17 cellular contexts compared by ENCODE assay signal in genomic region chr12:71872999-71873398, GRCh38. TPM values are rescaled to one million over a fixed set of nuclear protein-coding genes. Genes with fewer than 3 reads are reported as not detected.
DNase-seq lines count a peak whose midpoint lies in the region; ATAC-seq and TF ChIP-seq lines count a peak whose summit lies in the region.
"Had no signal": no experiment of that assay in that cellular context is flagged by ENCODE, and none has a peak within 500 bp of the region (broad histone marks: within the 10 kb centered on the region; RNA-seq: fewer than 3 reads in every experiment).

No MANE protein-coding gene starts in this region.

- H3K79me2 ChIP-seq in neural cell (replicated peaks; ENCODE audit: insufficient read depth, low read length) = peaks cover 4% of the 10 kb centered on the region

- no peak overlapping the region for H3K4me2 ChIP-seq in neural cell (ENCODE audit: low read length)

- TF ChIP-seq EP300 in neural cell (conservative IDR thresholded peaks at IDR 0.05; ENCODE audit: poor library complexity, severe bottlenecking) = no peak

- no peaks in the 10 kb centered on the region for H3K9me2 ChIP-seq in neural cell (ENCODE audit: insufficient read depth, low read length)

- no peak overlapping the region for H3K9ac ChIP-seq in neural cell (ENCODE audit: low read length)
- H3K9ac ChIP-seq: GM23248 had no signal

- DNase-seq in left ventricle myocardium superior (no peak), cardiac septum (ENCODE audit: low spot score) (no peak), NCI-H82 treated with DMSO at 0.1 percent for 48 hours (lab: John Stamatoyannopoulos, UW; ENCODE audit: unreplicated experiment) (peak; percentile 73), RPMI8226 (no peak), foreskin fibroblast (no peak), NCI-H146 treated with DMSO at 0.1 percent for 48 hours (lab: John Stamatoyannopoulos, UW; ENCODE audit: unreplicated experiment) (no peak)
- DNase-seq: 8988T; ACHN; CD4-positive, alpha-beta memory T cell; DMS153; DMS79 treated with DMSO at 0.1 percent for 48 hours; GDM1; GM23248 had no signal

- TF ChIP-seq RAD21 in neural cell (conservative IDR thresholded peaks at IDR 0.05) = no peak

- H3K4me3 ChIP-seq in neural cell (ENCODE audit: low read length) = no peak overlapping the region
- no peak overlapping the region for H3K4me3 ChIP-seq in foreskin fibroblast (ENCODE audit: low read depth in 1 of 2, low read length in 2 of 2)
- H3K4me3 ChIP-seq: GM23248 had no signal

- no peaks in the 10 kb centered on the region for H4K20me1 ChIP-seq in neural cell (ENCODE audit: insufficient read depth)

- H2AFZ ChIP-seq in neural cell (ENCODE audit: low read depth, low read length) = no peak overlapping the region
- H2AFZ ChIP-seq: GM23248 had no signal

- no peaks in the 10 kb centered on the region for H3K27me3 ChIP-seq in neural cell (ENCODE audit: insufficient read depth, low read depth, low read length)

- no peaks in the 10 kb centered on the region for H3K9me3 ChIP-seq in neural cell (ENCODE audit: low read length)

- no peak for TF ChIP-seq CTCF in neural cell (IDR thresholded peaks at IDR 0.05; ENCODE audit: poor library complexity, severe bottlenecking)
- no peak for TF ChIP-seq CTCF in foreskin fibroblast (IDR thresholded peaks at IDR 0.05; ENCODE audit: low read depth, low read length)

- H3K27ac ChIP-seq in neural cell (ENCODE audit: low read length) = peak overlapping the region; percentile 28
- H3K27ac ChIP-seq: C4-2B, GM23248, HL-60 had no signal

- no peaks in the 10 kb centered on the region for H3K36me3 ChIP-seq in neural cell (ENCODE audit: insufficient read depth, low read length)

- no peaks in the 10 kb centered on the region for H3F3A ChIP-seq in neural cell (ENCODE audit: insufficient read depth, low read length, poor library complexity, severe bottlenecking)

- intact Hi-C loops in left ventricle myocardium superior (cut with micrococcal nuclease) = no loop called here
- intact Hi-C loops in cardiac septum (cut with DNase I) = no loop called here

- peak; percentile 41 for ATAC-seq in left ventricle myocardium superior
- ATAC-seq: HCT116 had no signal

TF ChIP-seq in neural cell, 6 proteins besides CTCF, POLR2A, EP300 and RAD21:
- TF ChIP-seq MXI1 (conservative IDR thresholded peaks at IDR 0.05; ENCODE audit: poor library complexity, severe bottlenecking) (no peak), TAF1 (IDR thresholded peaks at IDR 0.05; ENCODE audit: low read depth) (no peak), REST (IDR thresholded peaks at IDR 0.05; ENCODE audit: borderline replicate concordance) (no peak), SMC3 (conservative IDR thresholded peaks at IDR 0.05; ENCODE audit: poor library complexity) (no peak), POLR2AphosphoS5 (IDR thresholded peaks at IDR 0.05) (no peak), EZH2 (IDR thresholded peaks at IDR 0.05; ENCODE audit: borderline replicate concordance, insufficient read depth, low read length, poor library complexity, severe bottlenecking) (no peak)

RNA-seq across cellular contexts. Expression of gene TBC1D15, which starts 33.4 kb away (rescaled TPM):
- total RNA-seq in left ventricle myocardium superior = 27.8 TPM
- 23.1 TPM for total RNA-seq in cardiac septum
- polyA plus RNA-seq in neural cell = 26.7 and 28.0 TPM in 2 replicates
- polyA minus RNA-seq in neural cell = 45.8 and 48.6 TPM in 2 replicates
